8 cellular contexts compared by ENCODE assay signal in the genomic region with DNA sequence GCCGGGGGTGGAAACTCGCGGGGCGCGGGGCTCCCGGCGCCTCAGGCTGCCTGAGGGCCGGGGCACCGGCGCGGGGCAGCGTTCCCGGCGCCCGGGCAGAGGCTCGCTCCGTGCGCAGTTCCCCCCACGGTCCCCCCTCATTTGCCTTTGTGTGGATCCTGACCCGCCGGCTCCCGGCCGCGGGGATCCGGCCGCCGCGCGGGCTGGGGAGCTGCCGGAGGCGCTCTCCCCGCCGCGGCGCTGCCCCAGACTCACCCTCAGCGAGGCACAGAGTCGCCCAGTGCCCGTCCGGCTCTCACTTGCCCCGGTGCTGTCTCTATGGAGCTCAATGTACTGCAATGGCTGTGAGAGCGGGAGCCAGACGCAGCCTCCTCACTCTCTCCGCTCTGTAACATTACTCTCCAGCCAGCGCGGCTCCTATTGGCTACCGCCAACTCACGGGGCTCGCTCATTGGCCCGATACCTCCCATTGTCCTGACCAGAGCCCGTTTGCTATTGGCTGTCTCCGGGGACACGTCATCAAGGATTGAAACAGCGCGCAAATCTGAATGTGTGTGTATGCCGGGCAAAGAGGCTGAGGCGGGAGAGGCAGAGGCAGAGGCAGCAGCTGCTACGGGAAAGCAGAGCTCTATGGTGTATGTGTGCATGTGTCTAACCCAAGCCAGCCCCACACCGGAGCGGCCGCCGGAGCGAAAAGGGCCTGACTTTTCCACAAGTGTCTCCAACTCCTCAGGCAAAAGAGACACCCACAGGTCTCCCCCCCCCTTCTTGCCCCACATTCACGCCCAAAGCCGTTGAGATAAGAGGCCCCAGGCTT. TPM values are rescaled to one million over a fixed set of nuclear protein-coding genes. Genes with fewer than 3 reads are reported as not detected.
DNase-seq lines count a peak whose midpoint lies in the region; ATAC-seq, FAIRE-seq and TF ChIP-seq lines count a peak whose summit lies in the region.

Gene HMGB1, minus strand, starts transcription at position 396 of the 817 bp plus-strand sequence. CDS start 2,256 bp downstream, outside the sequence.

- no peak within 1 kb of the TSS for H2AFZ ChIP-seq in HepG2 (ENCODE audit: low read length)

- no peak for TF ChIP-seq EP300 in HepG2 (IDR thresholded peaks at IDR 0.05; ENCODE audit: low read depth in 2 of 2, low read length in 2 of 2)
- TF ChIP-seq EP300 in HepG2 (CRISPR knock-in tag; IDR thresholded peaks at IDR 0.05; ENCODE audit: borderline replicate concordance) = no peak

- peaks cover 0 to 2% (median 2%) of the 10 kb centered on the region in 3 donors for H3K27me3 Mint-ChIP-seq in CD14-positive monocyte (ENCODE audit: low read depth in 3 of 3)

- H3K36me3 Mint-ChIP-seq in CD14-positive monocyte = peaks cover 11 to 19% of the 10 kb centered on the region in 2 donors

- under 1% methylated on average over 34 of the region's 64 CpGs for WGBS in HepG2 (ENCODE audit: low lambda C conversion rate)

- POLR2A ChIA-PET in HepG2 (lab: Yijun Ruan, JAX) = interaction anchor here (0.6 to 1.8 kb wide), 5 partner anchors 24 to 159 kb away, joined by 3 to 11 read pairs (median 5); partner anchors contain the start of genes KATNAL1, UBE2L5 and USPL1

- H3K4me1 ChIP-seq in HepG2 (ENCODE audit: insufficient read depth, low read length) = peaks cover 27% of the 10 kb centered on the region

- H3K27ac Mint-ChIP-seq in CD14-positive monocyte = peak within 1 kb of the TSS; percentile 94 to 98 (median 97)

- DNase-seq in CD14-positive monocyte (ENCODE audit: low spot score) (peak; percentile 97), NCI-H82 (lab: John Stamatoyannopoulos, UW) (peak; percentile 100), dermis microvascular lymphatic vessel endothelial cell (ENCODE audit: low read depth in 2 of 2) (peak; percentile 98 to 99), HepG2 (ENCODE audit: low spot score) (peak; percentile 98)
- DNase-seq in activated CD4-positive, alpha-beta T cell treated with anti-CD3 and anti-CD28 coated beads, Interleukin-2, amount 50 U/mL, for 48 hours = peak; percentile 94 to 97
- peak; percentile 92 for DNase-seq in stimulated activated CD4-positive, alpha-beta T cell treated with anti-CD3 and anti-CD28 coated beads, Interleukin-4, amount 100 ng/mL, for 1 hour

- peaks cover 4% of the 10 kb centered on the region; the same call in 1 of the 2 replicates for H4K20me1 ChIP-seq in HepG2 (ENCODE audit: insufficient read depth, low read length)

- H3K4me1 Mint-ChIP-seq in CD14-positive monocyte = peaks cover 33% of the 10 kb centered on the region

- in situ Hi-C loops in HepG2 (cut with HindIII; ENCODE audit: extremely low pct_ligation_motif_present, low pct_unique_long_range_greater_than_20kb) = no loop called here

- H3K36me3 ChIP-seq in HepG2 (replicated peaks in 1 of 2; ENCODE audit: control insufficient read depth in 1 of 2, insufficient read depth in 2 of 2, low read length in 2 of 2) = peaks cover 0 to 18% of the 10 kb centered on the region in 2 experiments; a peak in 3 of 5 replicates

- TF ChIP-seq POLR2A in HepG2 (IDR thresholded peaks at IDR 0.05; ENCODE audit: insufficient read depth in 1 of 2, low read depth in 2 of 2, low read length in 2 of 2) = peak; percentile 85 to 94

- H3K79me2 ChIP-seq in HepG2 (ENCODE audit: insufficient read depth, low read length) = peaks cover 22% of the 10 kb centered on the region

- peak within 1 kb of the TSS; percentile 99 for H3K27ac ChIP-seq in HepG2 (ENCODE audit: extremely low read length, insufficient read depth, low read length)

- H3K9me3 ChIP-seq in HepG2 (ENCODE audit: low read length) = no peaks in the 10 kb centered on the region

- peak within 1 kb of the TSS; percentile 74 to 92 (median 86) for H3K4me3 ChIP-seq in HepG2 (replicated peaks in 1 of 3; ENCODE audit: insufficient read depth in 1 of 3, low read depth in 2 of 3, low read length in 3 of 3)

- TF ChIP-seq CTCF in CD14-positive monocyte (IDR thresholded peaks at IDR 0.05) (no peak), HepG2 (CRISPR knock-in tag; IDR thresholded peaks at IDR 0.05) (no peak)

- CTCF ChIA-PET in HepG2 (lab: Yijun Ruan, JAX; ENCODE audit: low intra/inter-chr PET ratio, low total read pairs) = no interaction called here

- FAIRE-seq in HepG2 (lab: Jason Lieb, UNC) = peak; percentile 92

- no TSS peak for BruUV-seq in HepG2 (replicated peaks; lab: Mats Ljungman, UMichigan)

- ATAC-seq in GM19397 (IDR thresholded peaks at IDR 0.05; ENCODE audit: unreplicated experiment) = peak; percentile 78
- peak; percentile 83 for ATAC-seq in HG03571 (IDR thresholded peaks at IDR 0.05; ENCODE audit: unreplicated experiment)
- ATAC-seq in HepG2 = peak; percentile 97

- peak within 1 kb of the TSS; percentile 98 for H3K9ac ChIP-seq in HepG2 (ENCODE audit: insufficient read depth, low read depth, low read length)

- no peaks in the 10 kb centered on the region; a peak in 2 of 5 replicates for H3K27me3 ChIP-seq in HepG2 (ENCODE audit: control insufficient read depth in 1 of 2, insufficient read depth in 2 of 2, low read length in 2 of 2)

- H3K9me3 Mint-ChIP-seq in CD14-positive monocyte = no peaks in the 10 kb centered on the region

- intact Hi-C loops in CD14-positive monocyte (cut with micrococcal nuclease) (loop anchor here (2.0 to 10.0 kb wide), 7 partner anchors 63 to 618 kb away; partner anchors contain the start of genes USPL1 (in 2 of the 2) and KATNAL1 (in 1 of the 2)), HepG2 (cut with micrococcal nuclease; ENCODE audit: unreplicated experiment) (loop anchor here (1.0 to 2.0 kb wide), 2 partner anchors 209 to 340 kb away; no protein-coding TSS in a partner anchor)

- H3K4me3 Mint-ChIP-seq in CD14-positive monocyte = peak within 1 kb of the TSS; percentile 89 to 93

- TF ChIP-seq RAD21 in HepG2 (CRISPR knock-in tag; IDR thresholded peaks at IDR 0.05) = peak; percentile 46; the same call in 1 of the 2 replicates

- peak within 1 kb of the TSS; percentile 93 for H3K4me2 ChIP-seq in HepG2 (ENCODE audit: low read depth, low read length)

TF ChIP-seq in HepG2, 621 proteins besides CTCF, POLR2A, EP300 and RAD21 (continues in another document):
- TF ChIP-seq ZC3H4 (CRISPR knock-in tag; IDR thresholded peaks at IDR 0.05; ENCODE audit: borderline replicate concordance) (no peak), RAD51 (IDR thresholded peaks at IDR 0.05; ENCODE audit: borderline replicate concordance) (no peak), ZNF33A (CRISPR knock-in tag; IDR thresholded peaks at IDR 0.05; ENCODE audit: borderline replicate concordance) (no peak), ZNF253 (CRISPR knock-in tag; IDR thresholded peaks at IDR 0.05; ENCODE audit: borderline replicate concordance) (0 out of 2 replicates have a peak, but pooled peaks have one; percentile 64), CHD4 (IDR thresholded peaks at IDR 0.05; ENCODE audit: borderline replicate concordance, low read length) (no peak), ZBTB38 (CRISPR knock-in tag; IDR thresholded peaks at IDR 0.05) (no peak), KDM1A (CRISPR knock-in tag; IDR thresholded peaks at IDR 0.05) (no peak), KLF15 (CRISPR knock-in tag; IDR thresholded peaks at IDR 0.05; ENCODE audit: borderline replicate concordance) (no peak), HOXA7 (CRISPR knock-in tag; IDR thresholded peaks at IDR 0.05) (no peak), KLF12 (CRISPR knock-in tag; IDR thresholded peaks at IDR 0.05; ENCODE audit: borderline replicate concordance) (no peak), MXI1 (IDR thresholded peaks at IDR 0.05; ENCODE audit: borderline replicate concordance, low read depth, low read length) (peak; percentile 99), SAFB2 (CRISPR knock-in tag; IDR thresholded peaks at IDR 0.05; ENCODE audit: borderline replicate concordance, low read depth) (0 out of 2 replicates have a peak, but pooled peaks have one; percentile 37), ZNF350 (CRISPR knock-in tag; IDR thresholded peaks at IDR 0.05; ENCODE audit: borderline replicate concordance, low read depth) (no peak), RORA (CRISPR knock-in tag; IDR thresholded peaks at IDR 0.05) (no peak)
- TF ChIP-seq, protein P1, sequence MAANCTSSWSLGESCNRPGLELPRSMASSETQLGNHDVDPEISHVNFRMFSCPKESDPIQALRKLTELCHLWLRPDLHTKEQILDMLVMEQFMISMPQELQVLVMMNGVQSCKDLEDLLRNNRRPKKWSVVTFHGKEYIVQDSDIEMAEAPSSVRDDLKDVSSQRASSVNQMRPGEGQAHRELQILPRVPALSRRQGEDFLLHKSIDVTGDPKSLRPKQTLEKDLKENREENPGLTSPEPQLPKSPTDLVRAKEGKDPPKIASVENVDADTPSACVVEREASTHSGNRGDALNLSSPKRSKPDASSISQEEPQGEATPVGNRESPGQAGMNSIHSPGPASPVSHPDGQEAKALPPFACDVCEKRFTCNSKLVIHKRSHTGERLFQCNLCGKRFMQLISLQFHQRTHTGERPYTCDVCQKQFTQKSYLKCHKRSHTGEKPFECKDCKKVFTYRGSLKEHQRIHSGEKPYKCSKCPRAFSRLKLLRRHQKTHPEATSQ (CRISPR knock-in tag; IDR thresholded peaks at IDR 0.05; ENCODE audit: borderline replicate concordance) = no peak

RNA-seq across cellular contexts. Expression of gene HMGB1, which starts in this region (rescaled TPM):
- polyA plus RNA-seq in CD14-positive monocyte = 100 to 1,000 TPM; 430 to 489 TPM
- total RNA-seq in dermis microvascular lymphatic vessel endothelial cell = 120 and 230 TPM in 2 replicates
- 584 and 878 TPM in 2 replicates for total RNA-seq in HepG2 (2016; rRNA removed; fragmentation: Illumina TruSeq; extraction: Trizol)
- 61.2 and 63.8 TPM in 2 replicates for total RNA-seq in HepG2 (2016; cell fraction: cytosol; rRNA removed; fragmentation: Illumina TruSeq; extraction: Trizol; ENCODE audit: low read depth)
- total RNA-seq in HepG2 (2016; cell fraction: insoluble cytoplasmic fraction; rRNA removed; fragmentation: Illumina TruSeq; extraction: Trizol) = 597 and 915 TPM in 2 replicates
- 106 and 121 TPM in 2 replicates for total RNA-seq in HepG2 (2016; cell fraction: membrane; rRNA removed; fragmentation: Illumina TruSeq; extraction: Trizol)
- total RNA-seq in HepG2 (2016; cell fraction: nucleus; rRNA removed; fragmentation: Illumina TruSeq; extraction: Trizol) = 324 and 333 TPM in 2 replicates
- polyA plus RNA-seq in HepG2 (2011; rRNA removed) = 71.6 and 115 TPM in 2 replicates
- polyA plus RNA-seq in HepG2 (2011; cell fraction: cytosol; rRNA removed) = 48.0 and 59.3 TPM in 2 replicates
- polyA plus RNA-seq in HepG2 (2011; cell fraction: nucleus; rRNA removed) = 61.9 and 98.4 TPM in 2 replicates
- 207 and 262 TPM in 2 replicates for polyA plus RNA-seq in HepG2 (2012)
- 68.2 and 69.4 TPM in 2 replicates for polyA plus RNA-seq in HepG2 (2016; cell fraction: cytosol; fragmentation: Illumina TruSeq; extraction: Trizol; ENCODE audit: low read depth)
- polyA plus RNA-seq in HepG2 (2016; cell fraction: insoluble cytoplasmic fraction; fragmentation: Illumina TruSeq; extraction: Trizol; ENCODE audit: low read depth) = 1,007 and 1,107 TPM in 2 replicates
- 98.1 and 108 TPM in 2 replicates for polyA plus RNA-seq in HepG2 (2016; cell fraction: membrane; fragmentation: Illumina TruSeq; extraction: Trizol; ENCODE audit: low read depth)
- 458 and 467 TPM in 2 replicates for polyA plus RNA-seq in HepG2 (2016; cell fraction: nucleus; fragmentation: Illumina TruSeq; extraction: Trizol; ENCODE audit: insufficient read depth, low read depth)
- polyA minus RNA-seq in HepG2 (2011; rRNA and poly(A)+ RNA removed; ENCODE audit: low replicate concordance) = 9.9 and 20.1 TPM in 2 replicates
- 59.9 and 62.9 TPM in 2 replicates for polyA minus RNA-seq in HepG2 (2011; cell fraction: cytosol; rRNA and poly(A)+ RNA removed)
- 145 and 175 TPM in 2 replicates for polyA minus RNA-seq in HepG2 (2011; cell fraction: nucleus; rRNA and poly(A)+ RNA removed)

Comparison
In these comparisons a context has a peak if more than half of its experiments do, and no peak if none do; other contexts are left out.
1. Peak in every context shown above with its lines: DNase-seq, ATAC-seq, H3K4me3 ChIP-seq and H3K27ac ChIP-seq.